8 cellular contexts compared by ENCODE assay signal in genomic region chr16:85555549-85556455, GRCh38. TPM values are rescaled to one million over a fixed set of nuclear protein-coding genes. Genes with fewer than 3 reads are reported as not detected.
DNase-seq lines count a peak whose midpoint lies in the region; ATAC-seq, FAIRE-seq and TF ChIP-seq lines count a peak whose summit lies in the region.

No MANE protein-coding gene starts in this region.

- BruUV-seq in PC-3 (replicated peaks; lab: Mats Ljungman, UMichigan), result no TSS peak

- FAIRE-seq in kidney (lab: Jason Lieb, UNC), result no peak

- peaks cover 12% of the 10 kb centered on the region for H3K36me3 Mint-ChIP-seq in CD8-positive, alpha-beta T cell

- POLR2A ChIA-PET in CD8-positive, alpha-beta T cell (lab: Charles Lee), result interaction anchor here (0.9 to 3.0 kb wide), 5 partner anchors 13 to 134 kb away, joined by 3 to 22 read pairs (median 4); no protein-coding TSS in a partner anchor
- POLR2A ChIA-PET in PC-3 (lab: Charles Lee; ENCODE audit: unreplicated experiment), result interaction anchor here (0.6 kb wide), 1 partner anchor 32 kb away, joined by 6 read pairs; no protein-coding TSS in a partner anchor

- peaks cover 46% of the 10 kb centered on the region for H3K4me1 Mint-ChIP-seq in CD8-positive, alpha-beta T cell (ENCODE audit: low read depth)
- H3K4me1 Mint-ChIP-seq in stimulated activated naive CD8-positive, alpha-beta T cell treated with anti-CD3 and anti-CD28 coated beads, Interleukin-15, amount 100 ng/mL, for 72 hours, result peaks cover 61% of the 10 kb centered on the region

- H4K20me1 ChIP-seq in PC-3 (ENCODE audit: low read length), result no peaks in the 10 kb centered on the region

- peak overlapping the region; percentile 96 for H3K4me3 Mint-ChIP-seq in CD8-positive, alpha-beta T cell
- peak overlapping the region; percentile 94 to 95 for H3K4me3 Mint-ChIP-seq in stimulated activated naive CD8-positive, alpha-beta T cell treated with anti-CD3 and anti-CD28 coated beads, Interleukin-15, amount 100 ng/mL, for 72 hours

- H3K4me2 ChIP-seq in PC-3 (ENCODE audit: low read length), result peak overlapping the region; percentile 93

- CTCF ChIA-PET in CD8-positive, alpha-beta T cell (lab: Charles Lee), result interaction anchor here (1.0 to 1.2 kb wide), 2 partner anchors 57 to 60 kb away, joined by 3 to 4 read pairs; partner anchors contain the start of gene GSE1
- CTCF ChIA-PET in PC-3 (lab: Charles Lee), result interaction anchor here (0.6 kb wide), 1 partner anchor 19 kb away, joined by 9 read pairs; no protein-coding TSS in a partner anchor

- H3F3A ChIP-seq in PC-3 (ENCODE audit: low read length, unreplicated experiment), result no peaks in the 10 kb centered on the region

- intact Hi-C loops in CD8-positive, alpha-beta T cell (cut with DNase I, micrococcal nuclease), result loop anchor here (1.0 to 10.0 kb wide), 4 partner anchors 54 to 1041 kb away; partner anchors contain the start of gene KIAA0513 (in 2 of the 2)
- intact Hi-C loops in PC-3 (cut with micrococcal nuclease) (loop anchor here (10.0 kb wide), 1 partner anchor 131 kb away; no protein-coding TSS in a partner anchor), kidney (cut with DNase I) (no loop called here)

- ATAC-seq in CD8-positive, alpha-beta T cell, result no peak
- ATAC-seq in PC-3 (no peak), GM18858 (IDR thresholded peaks at IDR 0.05; ENCODE audit: unreplicated experiment) (no peak)
- no peak for ATAC-seq in stimulated activated naive CD8-positive, alpha-beta T cell treated with anti-CD3 and anti-CD28 coated beads, Interleukin-15, amount 100 ng/mL, for 72 hours

- H3K79me2 ChIP-seq in PC-3 (ENCODE audit: low read length), result peaks cover 25% of the 10 kb centered on the region

- peaks cover 30% of the 10 kb centered on the region for H3K4me1 ChIP-seq in CD8-positive, alpha-beta T cell (ENCODE audit: insufficient read depth, low read length)
- H3K4me1 ChIP-seq in PC-3 (ENCODE audit: insufficient read depth, low read length), result peaks cover 26% of the 10 kb centered on the region
- H3K4me1 ChIP-seq in kidney (ENCODE audit: control insufficient read depth in 1 of 2, insufficient read depth in 1 of 2, low read depth in 1 of 2, low read length in 2 of 2), result peaks cover 19 to 26% of the 10 kb centered on the region in 2 donors

- in situ Hi-C loops in brain microvascular endothelial cell (cut with HindIII; ENCODE audit: low pct_ligation_motif_present, low sequenced_read_pairs), result no loop called here

- H3K27ac ChIP-seq in CD8-positive, alpha-beta T cell (ENCODE audit: low read depth, low read length), result peak overlapping the region; percentile 77
- H3K27ac ChIP-seq in PC-3 (ENCODE audit: low read length), result no peak overlapping the region
- peak overlapping the region; percentile 68 for H3K27ac ChIP-seq in brain microvascular endothelial cell
- H3K27ac ChIP-seq in kidney (ENCODE audit: low read depth in 2 of 2, low read length in 2 of 2), result peak overlapping the region; percentile 89 to 96

- H3K9ac ChIP-seq in PC-3 (ENCODE audit: low read length), result peak overlapping the region; percentile 46; the same call in 1 of the 2 replicates
- H3K9ac ChIP-seq in kidney (ENCODE audit: low read length in 2 of 2), result peak overlapping the region; percentile 55 to 71

- H3K9me3 ChIP-seq in CD8-positive, alpha-beta T cell (ENCODE audit: low read length), result no peaks in the 10 kb centered on the region
- H3K9me3 ChIP-seq in PC-3 (ENCODE audit: low read length), result no peaks in the 10 kb centered on the region
- H3K9me3 ChIP-seq in kidney (ENCODE audit: control insufficient read depth in 1 of 2, low read length in 2 of 2), result no peaks in the 10 kb centered on the region

- peak overlapping the region; percentile 92 for H3K27ac Mint-ChIP-seq in CD8-positive, alpha-beta T cell
- H3K27ac Mint-ChIP-seq in stimulated activated naive CD8-positive, alpha-beta T cell treated with anti-CD3 and anti-CD28 coated beads, Interleukin-15, amount 100 ng/mL, for 72 hours, result peak overlapping the region; percentile 98 to 99

- TF ChIP-seq CTCF in CD8-positive, alpha-beta T cell (IDR thresholded peaks at IDR 0.05), result no peak
- no peak for TF ChIP-seq CTCF in PC-3 (conservative IDR thresholded peaks at IDR 0.05; ENCODE audit: low read depth, low read length)
- no peak for TF ChIP-seq CTCF in brain microvascular endothelial cell (IDR thresholded peaks at IDR 0.05; ENCODE audit: low read depth, low read length, missing control alignments)
- no peak for TF ChIP-seq CTCF in kidney (IDR thresholded peaks at IDR 0.05; ENCODE audit: borderline replicate concordance, extremely low read depth, insufficient read depth)

- no peaks in the 10 kb centered on the region for H3K9me2 ChIP-seq in PC-3 (replicated peaks; ENCODE audit: low read length)

- H3K9me3 Mint-ChIP-seq in CD8-positive, alpha-beta T cell, result no peaks in the 10 kb centered on the region
- H3K9me3 Mint-ChIP-seq in stimulated activated naive CD8-positive, alpha-beta T cell treated with anti-CD3 and anti-CD28 coated beads, Interleukin-15, amount 100 ng/mL, for 72 hours, result no peaks in the 10 kb centered on the region

- H3K36me3 ChIP-seq in CD8-positive, alpha-beta T cell (ENCODE audit: insufficient read depth, low read length), result no peaks in the 10 kb centered on the region
- H3K36me3 ChIP-seq in PC-3 (ENCODE audit: low read depth, low read length) (no peaks in the 10 kb centered on the region), brain microvascular endothelial cell (replicated peaks) (no peaks in the 10 kb centered on the region), kidney (ENCODE audit: control insufficient read depth in 1 of 2, insufficient read depth in 2 of 2, low read length in 2 of 2) (no peaks in the 10 kb centered on the region)

- peak in 3 of 7 experiments; percentile 24 to 48 (median 45) for DNase-seq in CD8-positive, alpha-beta T cell
- DNase-seq in H4 (ENCODE audit: low spot score) (peak; percentile 71), PC-3 (no peak), brain microvascular endothelial cell (peak; percentile 42), kidney (no peak)
- peak; percentile 25 to 42 for DNase-seq in stimulated activated naive CD8-positive, alpha-beta T cell treated with anti-CD3 and anti-CD28 coated beads, Interleukin-15, amount 100 ng/mL, for 72 hours
- DNase-seq in activated effector memory CD4-positive, alpha-beta T cell treated with anti-CD3 and anti-CD28 coated beads, Interleukin-2, amount 50 U/mL, for 16 hours, result no peak

- H3K27me3 ChIP-seq in CD8-positive, alpha-beta T cell (ENCODE audit: insufficient read depth, low read length), result no peaks in the 10 kb centered on the region
- H3K27me3 ChIP-seq in PC-3 (ENCODE audit: low read length), result no peaks in the 10 kb centered on the region
- no peaks in the 10 kb centered on the region for H3K27me3 ChIP-seq in brain microvascular endothelial cell (replicated peaks)

- peak overlapping the region; percentile 94 for H3K4me3 ChIP-seq in CD8-positive, alpha-beta T cell (ENCODE audit: low read depth, low read length)
- H3K4me3 ChIP-seq in PC-3 (ENCODE audit: low read length) (peak overlapping the region; percentile 91), brain microvascular endothelial cell (ENCODE audit: low read depth, low read length) (peak overlapping the region; percentile 68), kidney (ENCODE audit: low read length in 2 of 2) (peak overlapping the region; percentile 73 to 74)

- H2AFZ ChIP-seq in PC-3 (ENCODE audit: low read length), result peak overlapping the region; percentile 67; the same call in 1 of the 2 replicates

- H3K27me3 Mint-ChIP-seq in CD8-positive, alpha-beta T cell (ENCODE audit: low read depth), result no peaks in the 10 kb centered on the region
- H3K27me3 Mint-ChIP-seq in stimulated activated naive CD8-positive, alpha-beta T cell treated with anti-CD3 and anti-CD28 coated beads, Interleukin-15, amount 100 ng/mL, for 72 hours, result no peaks in the 10 kb centered on the region

RNA-seq across cellular contexts. Expression of gene GSE1, which starts 57.3 kb away (rescaled TPM):
- total RNA-seq in CD8-positive, alpha-beta T cell, result 10 to 100 TPM; 67.8 to 72.1 TPM
- 8.0 and 11.9 TPM in 2 replicates for total RNA-seq in H4 (2014; rRNA removed; shearing (Covaris generic))
- total RNA-seq in PC-3 (2014; rRNA removed) (38.4 and 60.8 TPM in 2 replicates), kidney (92.8 TPM)
- 9.5 TPM for polyA plus RNA-seq in kidney (ENCODE audit: insufficient read depth, low read depth, low replicate concordance)

Comparison
In these comparisons a context has a peak if more than half of its experiments do, and no peak if none do; other contexts are left out.
1. DNase-seq: peak in H4 (single experiment), brain microvascular endothelial cell (single experiment) and stimulated activated naive CD8-positive, alpha-beta T cell treated with anti-CD3 and anti-CD28 coated beads, Interleukin-15, amount 100 ng/mL, for 72 hours (2 of 2); none in PC-3 (single experiment), kidney (single experiment) and activated effector memory CD4-positive, alpha-beta T cell treated with anti-CD3 and anti-CD28 coated beads, Interleukin-2, amount 50 U/mL, for 16 hours (single experiment).
2. Peak in every context shown above with its lines, with median percentiles within 50 percentile points of each other: H3K4me3 ChIP-seq.